ENCODE assay signal across 1 cellular context in the genomic region with DNA sequence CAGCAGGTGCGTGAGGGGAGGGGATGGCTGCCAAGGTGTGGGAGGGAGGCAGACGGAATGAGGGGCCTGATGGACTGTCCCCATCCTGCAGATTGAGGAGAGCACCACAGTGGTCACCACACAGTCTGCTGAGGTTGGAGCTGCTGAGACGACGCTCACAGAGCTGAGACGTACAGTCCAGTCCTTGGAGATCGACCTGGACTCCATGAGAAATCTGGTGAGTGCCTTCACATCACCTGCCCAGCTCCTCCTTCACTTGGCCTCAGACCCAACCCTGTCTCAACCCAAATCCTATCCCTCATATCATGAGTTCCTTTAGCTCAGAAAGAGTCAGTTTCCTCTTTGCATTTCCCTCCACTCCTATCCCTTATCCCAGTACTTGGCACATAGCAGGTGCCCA.
TF ChIP-seq lines count a peak whose summit lies in the region.

No MANE protein-coding gene starts in this region.

TF ChIP-seq in HepG2, 621 proteins besides CTCF, POLR2A, EP300 and RAD21:
- peak; percentile 50; the same call in 1 of the 2 replicates for TF ChIP-seq RBFOX2 (IDR thresholded peaks at IDR 0.05; ENCODE audit: low read depth, low read length)
- TF ChIP-seq ZNF121 (CRISPR knock-in tag; IDR thresholded peaks at IDR 0.05) = no peak
- no peak for TF ChIP-seq ZNF550 (CRISPR knock-in tag; IDR thresholded peaks at IDR 0.05; ENCODE audit: borderline replicate concordance)
- no peak for TF ChIP-seq ZSCAN30 (CRISPR knock-in tag; IDR thresholded peaks at IDR 0.05)
- TF ChIP-seq, protein P1, sequence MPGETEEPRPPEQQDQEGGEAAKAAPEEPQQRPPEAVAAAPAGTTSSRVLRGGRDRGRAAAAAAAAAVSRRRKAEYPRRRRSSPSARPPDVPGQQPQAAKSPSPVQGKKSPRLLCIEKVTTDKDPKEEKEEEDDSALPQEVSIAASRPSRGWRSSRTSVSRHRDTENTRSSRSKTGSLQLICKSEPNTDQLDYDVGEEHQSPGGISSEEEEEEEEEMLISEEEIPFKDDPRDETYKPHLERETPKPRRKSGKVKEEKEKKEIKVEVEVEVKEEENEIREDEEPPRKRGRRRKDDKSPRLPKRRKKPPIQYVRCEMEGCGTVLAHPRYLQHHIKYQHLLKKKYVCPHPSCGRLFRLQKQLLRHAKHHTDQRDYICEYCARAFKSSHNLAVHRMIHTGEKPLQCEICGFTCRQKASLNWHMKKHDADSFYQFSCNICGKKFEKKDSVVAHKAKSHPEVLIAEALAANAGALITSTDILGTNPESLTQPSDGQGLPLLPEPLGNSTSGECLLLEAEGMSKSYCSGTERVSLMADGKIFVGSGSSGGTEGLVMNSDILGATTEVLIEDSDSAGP (CRISPR knock-in tag; IDR thresholded peaks at IDR 0.05; ENCODE audit: borderline replicate concordance) = no peak
- TF ChIP-seq ZNF292 (CRISPR knock-in tag; IDR thresholded peaks at IDR 0.05; ENCODE audit: borderline replicate concordance, low read depth) = no peak
- no peak for TF ChIP-seq YY1 (IDR thresholded peaks at IDR 0.05; ENCODE audit: insufficient read depth, insufficient replicate concordance, low read depth, low read length)
- TF ChIP-seq IRF9 (CRISPR knock-in tag; IDR thresholded peaks at IDR 0.05; ENCODE audit: borderline replicate concordance) = no peak
- no peak for TF ChIP-seq ZMAT3 (CRISPR knock-in tag; conservative IDR thresholded peaks at IDR 0.05)
- TF ChIP-seq ISX (CRISPR knock-in tag; conservative IDR thresholded peaks at IDR 0.05) = no peak
- TF ChIP-seq ZNF567 (CRISPR knock-in tag; IDR thresholded peaks at IDR 0.05; ENCODE audit: borderline replicate concordance) = 0 out of 2 replicates have a peak, but pooled peaks have one; percentile 52
- TF ChIP-seq ZFP90 (CRISPR knock-in tag; IDR thresholded peaks at IDR 0.05; ENCODE audit: borderline replicate concordance) = no peak
- no peak for TF ChIP-seq MEIS2 (CRISPR knock-in tag; IDR thresholded peaks at IDR 0.05)
- no peak for TF ChIP-seq ZNF556 (CRISPR knock-in tag; IDR thresholded peaks at IDR 0.05; ENCODE audit: borderline replicate concordance)
- TF ChIP-seq ARID5B (CRISPR knock-in tag; IDR thresholded peaks at IDR 0.05) = no peak
- TF ChIP-seq SMAD1 (CRISPR knock-in tag; IDR thresholded peaks at IDR 0.05; ENCODE audit: borderline replicate concordance, low read depth) = no peak
- TF ChIP-seq ZNF7 (CRISPR knock-in tag; IDR thresholded peaks at IDR 0.05) = no peak
- no peak for TF ChIP-seq SMAD3 (CRISPR knock-in tag; IDR thresholded peaks at IDR 0.05)
- no peak for TF ChIP-seq ZNF546 (CRISPR knock-in tag; conservative IDR thresholded peaks at IDR 0.05)
- no peak for TF ChIP-seq MZF1 (CRISPR knock-in tag; IDR thresholded peaks at IDR 0.05; ENCODE audit: borderline replicate concordance)
- TF ChIP-seq JUND (CRISPR knock-in tag; IDR thresholded peaks at IDR 0.05) = no peak
- TF ChIP-seq NFRKB (IDR thresholded peaks at IDR 0.05) = no peak
- TF ChIP-seq ZFX (CRISPR knock-in tag; IDR thresholded peaks at IDR 0.05; ENCODE audit: low read depth) = no peak
- TF ChIP-seq ZNF232 (CRISPR knock-in tag; IDR thresholded peaks at IDR 0.05; ENCODE audit: borderline replicate concordance) = no peak
- TF ChIP-seq GABPA (IDR thresholded peaks at IDR 0.05; ENCODE audit: low read depth, low read length) = no peak
- no peak for TF ChIP-seq GABPA (CRISPR knock-in tag; IDR thresholded peaks at IDR 0.05; ENCODE audit: low read depth)
- TF ChIP-seq, protein P2, sequence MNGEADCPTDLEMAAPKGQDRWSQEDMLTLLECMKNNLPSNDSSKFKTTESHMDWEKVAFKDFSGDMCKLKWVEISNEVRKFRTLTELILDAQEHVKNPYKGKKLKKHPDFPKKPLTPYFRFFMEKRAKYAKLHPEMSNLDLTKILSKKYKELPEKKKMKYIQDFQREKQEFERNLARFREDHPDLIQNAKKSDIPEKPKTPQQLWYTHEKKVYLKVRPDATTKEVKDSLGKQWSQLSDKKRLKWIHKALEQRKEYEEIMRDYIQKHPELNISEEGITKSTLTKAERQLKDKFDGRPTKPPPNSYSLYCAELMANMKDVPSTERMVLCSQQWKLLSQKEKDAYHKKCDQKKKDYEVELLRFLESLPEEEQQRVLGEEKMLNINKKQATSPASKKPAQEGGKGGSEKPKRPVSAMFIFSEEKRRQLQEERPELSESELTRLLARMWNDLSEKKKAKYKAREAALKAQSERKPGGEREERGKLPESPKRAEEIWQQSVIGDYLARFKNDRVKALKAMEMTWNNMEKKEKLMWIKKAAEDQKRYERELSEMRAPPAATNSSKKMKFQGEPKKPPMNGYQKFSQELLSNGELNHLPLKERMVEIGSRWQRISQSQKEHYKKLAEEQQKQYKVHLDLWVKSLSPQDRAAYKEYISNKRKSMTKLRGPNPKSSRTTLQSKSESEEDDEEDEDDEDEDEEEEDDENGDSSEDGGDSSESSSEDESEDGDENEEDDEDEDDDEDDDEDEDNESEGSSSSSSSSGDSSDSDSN (CRISPR knock-in tag; IDR thresholded peaks at IDR 0.05) = 0 out of 2 replicates have a peak, but pooled peaks have one; percentile 42
- TF ChIP-seq ZFP36L2 (CRISPR knock-in tag; IDR thresholded peaks at IDR 0.05) = no peak
- TF ChIP-seq TOE1 (CRISPR knock-in tag; IDR thresholded peaks at IDR 0.05) = no peak
- no peak for TF ChIP-seq GZF1 (CRISPR knock-in tag; IDR thresholded peaks at IDR 0.05)
- no peak for TF ChIP-seq ARID2 (CRISPR knock-in tag; IDR thresholded peaks at IDR 0.05; ENCODE audit: borderline replicate concordance)
- no peak for TF ChIP-seq ZBTB8A (CRISPR knock-in tag; IDR thresholded peaks at IDR 0.05; ENCODE audit: borderline replicate concordance, low read depth)
- no peak for TF ChIP-seq ZBTB10 (CRISPR knock-in tag; IDR thresholded peaks at IDR 0.05; ENCODE audit: borderline replicate concordance)
- TF ChIP-seq CREBL2 (CRISPR knock-in tag; IDR thresholded peaks at IDR 0.05; ENCODE audit: borderline replicate concordance) = no peak
- no peak for TF ChIP-seq KMT2B (CRISPR knock-in tag; IDR thresholded peaks at IDR 0.05)
- TF ChIP-seq CSRNP2 (CRISPR knock-in tag; conservative IDR thresholded peaks at IDR 0.05; ENCODE audit: low read depth) = no peak
- no peak for TF ChIP-seq ZNF747 (CRISPR knock-in tag; IDR thresholded peaks at IDR 0.05; ENCODE audit: borderline replicate concordance)
- TF ChIP-seq ZNF296 (CRISPR knock-in tag; conservative IDR thresholded peaks at IDR 0.05) = no peak
- TF ChIP-seq, protein P3, sequence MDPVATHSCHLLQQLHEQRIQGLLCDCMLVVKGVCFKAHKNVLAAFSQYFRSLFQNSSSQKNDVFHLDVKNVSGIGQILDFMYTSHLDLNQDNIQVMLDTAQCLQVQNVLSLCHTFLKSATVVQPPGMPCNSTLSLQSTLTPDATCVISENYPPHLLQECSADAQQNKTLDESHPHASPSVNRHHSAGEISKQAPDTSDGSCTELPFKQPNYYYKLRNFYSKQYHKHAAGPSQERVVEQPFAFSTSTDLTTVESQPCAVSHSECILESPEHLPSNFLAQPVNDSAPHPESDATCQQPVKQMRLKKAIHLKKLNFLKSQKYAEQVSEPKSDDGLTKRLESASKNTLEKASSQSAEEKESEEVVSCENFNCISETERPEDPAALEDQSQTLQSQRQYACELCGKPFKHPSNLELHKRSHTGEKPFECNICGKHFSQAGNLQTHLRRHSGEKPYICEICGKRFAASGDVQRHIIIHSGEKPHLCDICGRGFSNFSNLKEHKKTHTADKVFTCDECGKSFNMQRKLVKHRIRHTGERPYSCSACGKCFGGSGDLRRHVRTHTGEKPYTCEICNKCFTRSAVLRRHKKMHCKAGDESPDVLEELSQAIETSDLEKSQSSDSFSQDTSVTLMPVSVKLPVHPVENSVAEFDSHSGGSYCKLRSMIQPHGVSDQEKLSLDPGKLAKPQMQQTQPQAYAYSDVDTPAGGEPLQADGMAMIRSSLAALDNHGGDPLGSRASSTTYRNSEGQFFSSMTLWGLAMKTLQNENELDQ (CRISPR knock-in tag; IDR thresholded peaks at IDR 0.05; ENCODE audit: borderline replicate concordance) = no peak
- 0 out of 2 replicates have a peak, but pooled peaks have one; percentile 20 for TF ChIP-seq ZNF558 (CRISPR knock-in tag; IDR thresholded peaks at IDR 0.05; ENCODE audit: borderline replicate concordance)
- no peak for TF ChIP-seq ZSCAN20 (CRISPR knock-in tag; IDR thresholded peaks at IDR 0.05; ENCODE audit: borderline replicate concordance)
- no peak for TF ChIP-seq KLF13 (CRISPR knock-in tag; IDR thresholded peaks at IDR 0.05)
- TF ChIP-seq HIC2 (CRISPR knock-in tag; IDR thresholded peaks at IDR 0.05; ENCODE audit: low read depth) = no peak
- 0 out of 2 replicates have a peak, but pooled peaks have one; percentile 34 for TF ChIP-seq ZNF333 (CRISPR knock-in tag; IDR thresholded peaks at IDR 0.05; ENCODE audit: borderline replicate concordance)
